31 cellular contexts compared by ENCODE assay signal in genomic region chr14:80772504-80772903, GRCh38.
"Had no signal": no experiment of that assay in that cellular context is flagged by ENCODE, and none has a peak within 500 bp of the region (broad histone marks: within the 10 kb centered on the region; RNA-seq: fewer than 3 reads in every experiment).

No MANE protein-coding gene starts in this region.

- H3K4me2 ChIP-seq: PC-9, SK-N-SH had no signal

- H2AFZ ChIP-seq: PC-9 had no signal

- H3K27ac ChIP-seq: PC-9, RWPE1, SJSA1 had no signal

- H3K36me3 ChIP-seq: MG63 had no signal

- H3K9me3 ChIP-seq: MG63, SJSA1, SK-N-SH had no signal

- ATAC-seq: Panc1 had no signal

- H3K27me3 ChIP-seq: MG63, SJSA1 had no signal

- H3K9ac ChIP-seq: SK-N-SH had no signal

- DNase-seq: Kasumi-1, MG63, NCI-H1048, NCI-H1092 treated with DMSO at 0.1 percent for 48 hours, NCI-H1105 treated with DMSO at 0.1 percent for 48 hours, NCI-H1417, NCI-H1436, NCI-H146, NCI-H1694, NCI-H187, NCI-H1930, NCI-H2029 treated with DMSO at 0.1 percent for 48 hours, NCI-H2081 treated with DMSO at 0.1 percent for 48 hours, NCI-H2107, NCI-H2171, NCI-H226, NCI-H446 treated with DMSO at 0.1 percent for 48 hours, NCI-H510A, NCI-H524, NCI-H526, NCI-H69, NCI-H748 treated with DMSO at 0.1 percent for 48 hours, NCI-H82, PC-9, Right ventricle myocardium superior, SHP77 treated with DMSO at 0.1 percent for 48 hours, SK-N-SH, SW 1271 had no signal

- H3K4me1 ChIP-seq: SJSA1 had no signal

- H3K4me3 ChIP-seq: MG63, PC-9, SJSA1 had no signal
